In genomic region chr4:6767725-6768538, GRCh38 we compare ENCODE assay signal across 1 cellular context.
A peak's percentile ranks its signal among the peaks of the same experiment; 100 is the strongest.
TF ChIP-seq lines count a peak whose summit lies in the region.

No MANE protein-coding gene starts in this region.

TF ChIP-seq in HepG2, 621 proteins besides CTCF, POLR2A, EP300 and RAD21 (continued from another document):
- TF ChIP-seq ZBTB4 (CRISPR knock-in tag; IDR thresholded peaks at IDR 0.05; ENCODE audit: borderline replicate concordance) (no peak), SALL1 (CRISPR knock-in tag; IDR thresholded peaks at IDR 0.05) (peak; percentile 46; the same call in 1 of the 2 replicates), BCL3 (CRISPR knock-in tag; IDR thresholded peaks at IDR 0.05) (no peak), PPARG (CRISPR knock-in tag; conservative IDR thresholded peaks at IDR 0.05) (no peak), KAT7 (CRISPR knock-in tag; IDR thresholded peaks at IDR 0.05; ENCODE audit: borderline replicate concordance) (peak; percentile 59; the same call in 1 of the 2 replicates), SRF (IDR thresholded peaks at IDR 0.05; ENCODE audit: low read depth, low read length) (peak; percentile 71; the same call in 1 of the 2 replicates), PHF21A (CRISPR knock-in tag; IDR thresholded peaks at IDR 0.05) (peak; percentile 59), TFAP4 (IDR thresholded peaks at IDR 0.05; ENCODE audit: borderline replicate concordance, low read depth) (peak; percentile 42; the same call in 1 of the 2 replicates), FOSL2 (CRISPR knock-in tag; IDR thresholded peaks at IDR 0.05) (peak; percentile 21; the same call in 1 of the 2 replicates), ZFP90 (CRISPR knock-in tag; IDR thresholded peaks at IDR 0.05; ENCODE audit: borderline replicate concordance) (peak; percentile 49; the same call in 1 of the 2 replicates), EZH2 (conservative IDR thresholded peaks at IDR 0.05; ENCODE audit: low read depth, low read length) (no peak), ZNF788 (CRISPR knock-in tag; IDR thresholded peaks at IDR 0.05; ENCODE audit: borderline replicate concordance) (0 out of 2 replicates have a peak, but pooled peaks have one; percentile 31), ZNF335 (CRISPR knock-in tag; IDR thresholded peaks at IDR 0.05) (no peak; the same call in 1 of the 2 replicates), MYC (CRISPR knock-in tag; IDR thresholded peaks at IDR 0.05; ENCODE audit: borderline replicate concordance) (peak; percentile 64; the same call in 1 of the 2 replicates), HNF4A (CRISPR knock-in tag; IDR thresholded peaks at IDR 0.05) (peak; percentile 74), ZNF549 (CRISPR knock-in tag; IDR thresholded peaks at IDR 0.05) (no peak), ZFP1 (CRISPR knock-in tag; IDR thresholded peaks at IDR 0.05) (no peak), ZNF383 (CRISPR knock-in tag; IDR thresholded peaks at IDR 0.05; ENCODE audit: borderline replicate concordance) (no peak), ZNF280B (CRISPR knock-in tag; IDR thresholded peaks at IDR 0.05; ENCODE audit: borderline replicate concordance) (no peak), IKZF4 (CRISPR knock-in tag; IDR thresholded peaks at IDR 0.05; ENCODE audit: borderline replicate concordance, low read depth, not compliant biosample characterization) (no peak), ZNF782 (CRISPR knock-in tag; IDR thresholded peaks at IDR 0.05; ENCODE audit: borderline replicate concordance) (no peak), SOX13 (IDR thresholded peaks at IDR 0.05) (no peak), SOX13 (CRISPR knock-in tag; conservative IDR thresholded peaks at IDR 0.05 in 1 of 2, IDR thresholded peaks at IDR 0.05 in 1 of 2) (peak in 1 of 2 experiments; percentile 59; a peak in 1 of 4 replicates), HIC2 (CRISPR knock-in tag; IDR thresholded peaks at IDR 0.05; ENCODE audit: low read depth) (peak; percentile 39; the same call in 1 of the 2 replicates), HOXD1 (CRISPR knock-in tag; IDR thresholded peaks at IDR 0.05) (0 out of 2 replicates have a peak, but pooled peaks have one; percentile 33), ZSCAN20 (CRISPR knock-in tag; IDR thresholded peaks at IDR 0.05; ENCODE audit: borderline replicate concordance) (no peak), SP2 (CRISPR knock-in tag; IDR thresholded peaks at IDR 0.05) (no peak), ZFP36L2 (CRISPR knock-in tag; IDR thresholded peaks at IDR 0.05) (no peak), ARNT2 (CRISPR knock-in tag; IDR thresholded peaks at IDR 0.05; ENCODE audit: low read depth) (no peak), KLF9 (CRISPR knock-in tag; IDR thresholded peaks at IDR 0.05; ENCODE audit: low read depth) (no peak), ZNF747 (CRISPR knock-in tag; IDR thresholded peaks at IDR 0.05; ENCODE audit: borderline replicate concordance) (no peak), RARA (CRISPR knock-in tag; IDR thresholded peaks at IDR 0.05) (peak; percentile 40; the same call in 1 of the 2 replicates), ZNF639 (CRISPR knock-in tag; conservative IDR thresholded peaks at IDR 0.05) (no peak), TCF7 (IDR thresholded peaks at IDR 0.05; ENCODE audit: low read depth) (peak; percentile 36; the same call in 1 of the 2 replicates), KAT2B (IDR thresholded peaks at IDR 0.05; ENCODE audit: borderline replicate concordance, low read depth, low read length) (no peak), ZNF558 (CRISPR knock-in tag; IDR thresholded peaks at IDR 0.05; ENCODE audit: borderline replicate concordance) (0 out of 2 replicates have a peak, but pooled peaks have one; percentile 77), STAT6 (CRISPR knock-in tag; IDR thresholded peaks at IDR 0.05; ENCODE audit: borderline replicate concordance) (no peak), LCORL (IDR thresholded peaks at IDR 0.05) (no peak), LCORL (CRISPR knock-in tag; IDR thresholded peaks at IDR 0.05) (no peak; the same call in 1 of the 2 replicates), ZNF143 (CRISPR knock-in tag; IDR thresholded peaks at IDR 0.05) (no peak), ZMYM3 (CRISPR knock-in tag; IDR thresholded peaks at IDR 0.05) (no peak), NCOR1 (IDR thresholded peaks at IDR 0.05; ENCODE audit: borderline replicate concordance, low read length) (peak; percentile 62), ZNF543 (CRISPR knock-in tag; IDR thresholded peaks at IDR 0.05) (no peak; the same call in 1 of the 2 replicates)
TF ChIP-seq in HepG2: peak in this region for 67.
